ENCODE assay signal across 8 cellular contexts in the genomic region with DNA sequence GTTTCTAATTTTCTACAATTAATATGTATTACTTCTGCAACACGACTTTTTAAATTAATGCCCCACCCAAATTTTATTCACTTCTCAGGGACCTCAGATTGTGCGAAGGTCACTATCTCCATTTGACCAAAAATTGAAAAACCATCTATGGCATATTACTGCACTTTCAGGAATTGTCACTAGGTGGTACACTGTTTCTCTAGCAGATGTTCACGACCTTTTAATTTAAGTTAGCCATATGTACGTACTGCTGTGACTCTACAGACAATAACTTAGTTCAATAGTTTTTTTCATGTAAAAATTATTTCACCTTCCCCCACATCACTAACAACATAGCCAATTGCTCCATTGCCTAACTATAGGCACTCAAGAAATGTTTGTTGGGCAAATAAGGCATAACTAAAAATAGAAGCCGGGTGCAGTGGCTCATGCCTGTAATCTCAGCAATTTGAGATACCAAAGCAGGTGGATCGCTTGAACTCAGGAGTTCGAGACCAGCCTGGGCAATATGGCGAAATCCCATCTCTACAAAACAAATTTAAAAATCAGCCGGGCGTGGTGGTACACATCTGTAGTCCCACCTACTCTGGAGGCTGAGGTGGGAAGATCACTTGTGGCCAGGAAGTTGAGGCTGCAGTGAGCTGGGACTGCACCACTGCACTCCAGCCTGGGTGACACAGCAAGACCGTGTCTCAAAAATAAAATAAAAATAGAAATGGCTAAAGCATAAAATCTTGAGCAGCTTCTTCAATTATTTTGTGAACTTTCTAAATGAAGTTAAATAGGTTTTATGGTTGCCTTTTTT.
DNase-seq lines count a peak whose midpoint lies in the region; ATAC-seq and TF ChIP-seq lines count a peak whose summit lies in the region.

No MANE protein-coding gene starts in this region.

- H4K20me1 ChIP-seq in neural cell (ENCODE audit: insufficient read depth): no peaks in the 10 kb centered on the region

- H3K27ac ChIP-seq in brain microvascular endothelial cell (no peak overlapping the region), neural cell (ENCODE audit: low read length) (no peak overlapping the region)

- POLR2A ChIA-PET in activated naive CD8-positive, alpha-beta T cell treated with anti-CD3 and anti-CD28 coated beads, Interleukin-2, amount 10 ng/mL, durations not matched to agents 7 days and 5 days (lab: Charles Lee): interaction anchor here (0.6 kb wide), 1 partner anchor 308 kb away, joined by 3 read pairs; no protein-coding TSS in a partner anchor

- no peak overlapping the region for H3K4me3 ChIP-seq in brain microvascular endothelial cell (ENCODE audit: low read depth, low read length)
- no peak overlapping the region for H3K4me3 ChIP-seq in neural cell (ENCODE audit: low read length)

- peak; percentile 42 for ATAC-seq in activated naive CD8-positive, alpha-beta T cell treated with anti-CD3 and anti-CD28 coated beads, Interleukin-2, amount 10 ng/mL, durations not matched to agents 7 days and 5 days (ENCODE audit: low read depth)
- peak; percentile 65 for ATAC-seq in HG02678 (IDR thresholded peaks at IDR 0.05; ENCODE audit: unreplicated experiment)
- no peak for ATAC-seq in HG03025 (IDR thresholded peaks at IDR 0.05; ENCODE audit: low FRiP score, unreplicated experiment)

- peaks cover 7% of the 10 kb centered on the region for H3K4me1 Mint-ChIP-seq in activated naive CD8-positive, alpha-beta T cell treated with anti-CD3 and anti-CD28 coated beads, Interleukin-2, amount 10 ng/mL, durations not matched to agents 7 days and 5 days
- H3K4me1 Mint-ChIP-seq in activated naive CD8-positive, alpha-beta T cell treated with anti-CD3 and anti-CD28 coated beads for 36 hours: no peaks in the 10 kb centered on the region

- H3K9me3 Mint-ChIP-seq in activated naive CD8-positive, alpha-beta T cell treated with anti-CD3 and anti-CD28 coated beads, Interleukin-2, amount 10 ng/mL, durations not matched to agents 7 days and 5 days: no peaks in the 10 kb centered on the region
- no peaks in the 10 kb centered on the region for H3K9me3 Mint-ChIP-seq in activated naive CD8-positive, alpha-beta T cell treated with anti-CD3 and anti-CD28 coated beads for 36 hours

- no peak overlapping the region for H3K27ac Mint-ChIP-seq in activated naive CD8-positive, alpha-beta T cell treated with anti-CD3 and anti-CD28 coated beads, Interleukin-2, amount 10 ng/mL, durations not matched to agents 7 days and 5 days
- no peak overlapping the region for H3K27ac Mint-ChIP-seq in activated naive CD8-positive, alpha-beta T cell treated with anti-CD3 and anti-CD28 coated beads for 36 hours

- no peak overlapping the region for H3K4me2 ChIP-seq in neural cell (ENCODE audit: low read length)

- in situ Hi-C loops in brain microvascular endothelial cell (cut with HindIII; ENCODE audit: low pct_ligation_motif_present, low sequenced_read_pairs): no loop called here

- H3K9me2 ChIP-seq in neural cell (ENCODE audit: insufficient read depth, low read length): no peaks in the 10 kb centered on the region

- H3K36me3 Mint-ChIP-seq in activated naive CD8-positive, alpha-beta T cell treated with anti-CD3 and anti-CD28 coated beads, Interleukin-2, amount 10 ng/mL, durations not matched to agents 7 days and 5 days: no peaks in the 10 kb centered on the region
- H3K36me3 Mint-ChIP-seq in activated naive CD8-positive, alpha-beta T cell treated with anti-CD3 and anti-CD28 coated beads for 36 hours: no peaks in the 10 kb centered on the region

- H3K4me3 Mint-ChIP-seq in activated naive CD8-positive, alpha-beta T cell treated with anti-CD3 and anti-CD28 coated beads, Interleukin-2, amount 10 ng/mL, durations not matched to agents 7 days and 5 days: no peak overlapping the region
- H3K4me3 Mint-ChIP-seq in activated naive CD8-positive, alpha-beta T cell treated with anti-CD3 and anti-CD28 coated beads for 36 hours: no peak overlapping the region

- TF ChIP-seq CTCF in brain microvascular endothelial cell (IDR thresholded peaks at IDR 0.05; ENCODE audit: low read depth, low read length, missing control alignments) (peak; percentile 56), neural cell (IDR thresholded peaks at IDR 0.05; ENCODE audit: poor library complexity, severe bottlenecking) (peak; percentile 47)

- H3K27me3 ChIP-seq in brain microvascular endothelial cell (replicated peaks) (no peaks in the 10 kb centered on the region), neural cell (ENCODE audit: insufficient read depth, low read depth, low read length) (no peaks in the 10 kb centered on the region)

- no peak for TF ChIP-seq EP300 in neural cell (conservative IDR thresholded peaks at IDR 0.05; ENCODE audit: poor library complexity, severe bottlenecking)

- no peaks in the 10 kb centered on the region for H3K9me3 ChIP-seq in neural cell (ENCODE audit: low read length)

- peak; percentile 22 for TF ChIP-seq RAD21 in neural cell (conservative IDR thresholded peaks at IDR 0.05)

- H3K9ac ChIP-seq in neural cell (ENCODE audit: low read length): no peak overlapping the region

- peaks cover 10% of the 10 kb centered on the region for H3K27me3 Mint-ChIP-seq in activated naive CD8-positive, alpha-beta T cell treated with anti-CD3 and anti-CD28 coated beads, Interleukin-2, amount 10 ng/mL, durations not matched to agents 7 days and 5 days
- H3K27me3 Mint-ChIP-seq in activated naive CD8-positive, alpha-beta T cell treated with anti-CD3 and anti-CD28 coated beads for 36 hours: no peaks in the 10 kb centered on the region

- H2AFZ ChIP-seq in neural cell (ENCODE audit: low read depth, low read length): no peak overlapping the region

- no peaks in the 10 kb centered on the region for H3K36me3 ChIP-seq in brain microvascular endothelial cell (replicated peaks)
- H3K36me3 ChIP-seq in neural cell (ENCODE audit: insufficient read depth, low read length): no peaks in the 10 kb centered on the region

- DNase-seq in activated naive CD8-positive, alpha-beta T cell treated with anti-CD3 and anti-CD28 coated beads, Interleukin-2, amount 10 ng/mL, durations not matched to agents 7 days and 5 days: peak; percentile 25
- DNase-seq in activated naive CD8-positive, alpha-beta T cell treated with anti-CD3 and anti-CD28 coated beads for 36 hours: no peak
- DNase-seq in NCI-H345 (lab: John Stamatoyannopoulos, UW) (peak; percentile 11), brain microvascular endothelial cell (peak; percentile 11), NCI-H2029 (lab: John Stamatoyannopoulos, UW) (no peak)

- no peaks in the 10 kb centered on the region for H3F3A ChIP-seq in neural cell (ENCODE audit: insufficient read depth, low read length, poor library complexity, severe bottlenecking)

- H3K79me2 ChIP-seq in neural cell (replicated peaks; ENCODE audit: insufficient read depth, low read length): no peaks in the 10 kb centered on the region

TF ChIP-seq in neural cell, 6 proteins besides CTCF, POLR2A, EP300 and RAD21:
- TF ChIP-seq SMC3 (conservative IDR thresholded peaks at IDR 0.05; ENCODE audit: poor library complexity): peak; percentile 21
- no peak for TF ChIP-seq MXI1 (conservative IDR thresholded peaks at IDR 0.05; ENCODE audit: poor library complexity, severe bottlenecking)

Comparison
In these comparisons a context has a peak if more than half of its experiments do, and no peak if none do; other contexts are left out.
1. DNase-seq: peak in activated naive CD8-positive, alpha-beta T cell treated with anti-CD3 and anti-CD28 coated beads, Interleukin-2, amount 10 ng/mL, durations not matched to agents 7 days and 5 days (single experiment), NCI-H345 (single experiment) and brain microvascular endothelial cell (single experiment); none in activated naive CD8-positive, alpha-beta T cell treated with anti-CD3 and anti-CD28 coated beads for 36 hours (single experiment) and NCI-H2029 (single experiment).